Comparison of ENCODE assay signal across 8 cellular contexts in the genomic region with DNA sequence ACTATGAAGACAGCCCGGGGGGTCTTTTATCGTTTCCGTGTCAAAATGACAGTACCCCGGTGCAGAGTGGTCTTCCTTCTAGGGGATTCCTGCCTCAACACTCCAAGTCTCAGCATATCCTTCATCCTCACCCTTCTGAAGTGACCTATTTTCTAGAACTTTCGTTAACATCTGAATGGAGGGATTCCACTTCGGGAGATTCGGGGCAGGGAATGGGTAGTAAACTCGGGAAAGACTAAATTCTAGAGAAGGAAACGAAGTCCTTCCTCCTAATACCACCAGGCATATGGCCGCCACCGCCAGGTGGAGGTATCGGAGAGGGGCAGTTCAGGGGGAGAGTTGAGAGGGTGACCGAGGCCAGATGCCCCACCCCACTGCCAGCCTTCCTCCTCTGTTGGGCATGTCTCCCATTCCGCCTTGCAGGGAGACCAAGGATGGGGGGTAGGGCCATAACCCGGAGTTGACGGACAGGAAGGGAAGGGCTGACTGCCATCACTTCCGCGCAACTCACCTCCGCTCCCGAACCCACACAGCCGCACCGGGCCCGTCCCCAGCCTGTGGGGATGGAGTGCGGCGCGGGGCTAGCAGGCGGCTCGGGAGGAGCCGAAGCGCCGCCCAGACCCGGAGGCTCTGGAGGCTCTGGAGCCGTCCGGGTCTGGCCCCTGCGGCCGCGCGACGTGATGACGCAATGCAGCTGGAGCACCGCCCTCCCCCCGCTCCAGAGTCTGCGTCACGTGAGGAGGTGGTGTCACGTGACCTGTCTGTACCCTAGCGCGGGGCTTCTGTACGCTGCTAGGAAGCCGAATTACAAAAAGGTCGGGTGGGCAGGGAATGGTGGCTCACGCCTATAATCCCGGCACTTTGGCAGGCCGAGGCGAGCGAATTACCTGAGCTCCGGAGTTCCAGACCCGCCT. TPM values are rescaled to one million over a fixed set of nuclear protein-coding genes. Genes with fewer than 3 reads are reported as not detected.
DNase-seq lines count a peak whose midpoint lies in the region; ATAC-seq and TF ChIP-seq lines count a peak whose summit lies in the region.

A gene (minus strand): TSS at position 657 of the 914 bp plus-strand sequence. CDS start 2,072 bp downstream, outside the sequence.

- WGBS in prostate gland, result under 1% methylated on average over 52 of the region's 57 CpGs
- under 1% methylated on average over 57 of the region's 57 CpGs for WGBS in urinary bladder

- H3K9me3 ChIP-seq in T-helper 17 cell (ENCODE audit: control insufficient read depth, low read length, poor library complexity, severe bottlenecking), result no peaks in the 10 kb centered on the region
- no peaks in the 10 kb centered on the region for H3K9me3 ChIP-seq in prostate gland

- H3K27me3 Mint-ChIP-seq in T-helper 17 cell, result no peaks in the 10 kb centered on the region

- peak; percentile 94 for DNase-seq in NCI-H1694 treated with DMSO at 0.1 percent for 48 hours (lab: John Stamatoyannopoulos, UW)
- DNase-seq in T-helper 17 cell, result peak; percentile 87 to 91 (median 91)
- peak; percentile 47 to 97 (median 89) for DNase-seq in amygdala (lab: John Stamatoyannopoulos, UW)
- DNase-seq in left ventricle myocardium superior, result peak; percentile 98
- DNase-seq in prostate gland (ENCODE audit: low spot score), result peak; percentile 96

- H3K36me3 Mint-ChIP-seq in T-helper 17 cell (ENCODE audit: low read depth), result peaks cover 2% of the 10 kb centered on the region

- H3K4me1 Mint-ChIP-seq in T-helper 17 cell, result peaks cover 17% of the 10 kb centered on the region

- intact Hi-C loops in left ventricle myocardium superior (cut with micrococcal nuclease), result loop anchor here (5.0 kb wide), 1 partner anchor 70 kb away; no protein-coding TSS in a partner anchor
- intact Hi-C loops in prostate gland (cut with DNase I), result loop anchor here (5.0 kb wide), 1 partner anchor 80 kb away; a partner anchor contains a TSS

- ATAC-seq in HG02938 (IDR thresholded peaks at IDR 0.05; ENCODE audit: unreplicated experiment) (peak; percentile 81), T-helper 17 cell (peak; percentile 95), left ventricle myocardium superior (peak; percentile 99)

- H3K4me1 ChIP-seq in prostate gland (replicated peaks) (no peaks in the 10 kb centered on the region), urinary bladder (ENCODE audit: insufficient read depth) (no peaks in the 10 kb centered on the region)

- H3K4me3 Mint-ChIP-seq in T-helper 17 cell, result peak within 1 kb of the TSS; percentile 93

- peak; percentile 98 for TF ChIP-seq POLR2A in GM15510 (IDR thresholded peaks at IDR 0.05; ENCODE audit: borderline replicate concordance, extremely low read depth, insufficient read length)
- TF ChIP-seq POLR2A in prostate gland (IDR thresholded peaks at IDR 0.05), result peak; percentile 87

- H3K27ac Mint-ChIP-seq in T-helper 17 cell, result peak within 1 kb of the TSS; percentile 91

- H3K27me3 ChIP-seq in prostate gland (replicated peaks; ENCODE audit: insufficient read depth), result no peaks in the 10 kb centered on the region

- H3K4me3 ChIP-seq in prostate gland (peak within 1 kb of the TSS; percentile 52 to 93), urinary bladder (ENCODE audit: low read depth, low read length) (peak within 1 kb of the TSS; percentile 64)

- H3K36me3 ChIP-seq in prostate gland (no peaks in the 10 kb centered on the region), urinary bladder (ENCODE audit: insufficient read depth) (no peaks in the 10 kb centered on the region)

- peak; percentile 25 to 75 (median 57) for TF ChIP-seq CTCF in prostate gland (IDR thresholded peaks at IDR 0.05)

- H3K27ac ChIP-seq in prostate gland (peak within 1 kb of the TSS; percentile 91 to 97), urinary bladder (ENCODE audit: low read depth) (peak within 1 kb of the TSS; percentile 96)

RNA-seq across cellular contexts. Expression of the gene that starts here (rescaled TPM):
- 10 to 100 TPM; 16.7 to 21.1 TPM for total RNA-seq in T-helper 17 cell
- total RNA-seq in left ventricle myocardium superior, result 18.8 TPM
- 10 to 100 TPM; 33.9 to 56.6 TPM for total RNA-seq in prostate gland
- 25.1 TPM for total RNA-seq in urinary bladder
- 19.3 TPM for polyA plus RNA-seq in urinary bladder

Comparison
In these comparisons a context has a peak if more than half of its experiments do, and no peak if none do; other contexts are left out.
1. Peak in every context shown above with its lines: DNase-seq, ATAC-seq, H3K4me3 ChIP-seq and H3K27ac ChIP-seq.